Comparison of ENCODE assay signal across 18 cellular contexts in genomic region chr14:68461086-68461485, GRCh38.
"Had no signal": no experiment of that assay in that cellular context is flagged by ENCODE, and none has a peak within 500 bp of the region (broad histone marks: within the 10 kb centered on the region; RNA-seq: fewer than 3 reads in every experiment).

No MANE protein-coding gene starts in this region.

- H3K4me1 Mint-ChIP-seq: activated naive CD4-positive, alpha-beta T cell treated with anti-CD3 and anti-CD28 coated beads, Interleukin-2, amount 10 ng/mL, durations not matched to agents 7 days and 5 days had no signal

- H3K27ac ChIP-seq: right lobe of liver had no signal

- H3K4me3 Mint-ChIP-seq: activated CD4-positive, alpha-beta memory T cell treated with anti-CD3 and anti-CD28 coated beads for 36 hours; activated CD4-positive, alpha-beta T cell treated with anti-CD3 and anti-CD28 coated beads for 36 hours; activated CD8-positive, alpha-beta memory T cell treated with anti-CD3 and anti-CD28 coated beads, Interleukin-2, amount 10 ng/mL, durations not matched to agents 7 days and 5 days; activated naive CD4-positive, alpha-beta T cell treated with anti-CD3 and anti-CD28 coated beads, Interleukin-2, amount 10 ng/mL, durations not matched to agents 7 days and 5 days; endodermal cell; memory B cell; natural killer cell treated with Interleukin-12 subunit alpha and Interleukin-12 subunit beta and Interleukin-15 and Interleukin-18, amount 100 ng/mL, for 72 hours; T-helper 17 cell had no signal

- H3K36me3 Mint-ChIP-seq: activated CD4-positive, alpha-beta memory T cell treated with anti-CD3 and anti-CD28 coated beads for 36 hours; activated CD8-positive, alpha-beta memory T cell treated with anti-CD3 and anti-CD28 coated beads, Interleukin-2, amount 10 ng/mL, durations not matched to agents 7 days and 5 days; activated naive CD4-positive, alpha-beta T cell treated with anti-CD3 and anti-CD28 coated beads, Interleukin-2, amount 10 ng/mL, durations not matched to agents 7 days and 5 days; natural killer cell treated with Interleukin-12 subunit alpha and Interleukin-12 subunit beta and Interleukin-15 and Interleukin-18, amount 100 ng/mL, for 72 hours had no signal

- H3K27me3 ChIP-seq: dorsolateral prefrontal cortex, right lobe of liver, spleen, stomach, thyroid gland had no signal

- DNase-seq: activated CD4-positive, alpha-beta memory T cell treated with anti-CD3 and anti-CD28 coated beads for 36 hours; activated CD4-positive, alpha-beta T cell treated with anti-CD3 and anti-CD28 coated beads for 36 hours; activated CD8-positive, alpha-beta memory T cell treated with anti-CD3 and anti-CD28 coated beads, Interleukin-2, amount 10 ng/mL, durations not matched to agents 7 days and 5 days; activated naive CD4-positive, alpha-beta T cell treated with anti-CD3 and anti-CD28 coated beads, Interleukin-2, amount 10 ng/mL, durations not matched to agents 7 days and 5 days; activated T-cell treated with anti-CD3 and anti-CD28 coated beads, Interleukin-2, amount 50 U/mL, for 1 hour; dorsolateral prefrontal cortex; endodermal cell; erythroblast; mucosa of descending colon; right lobe of liver; spleen; stomach; T-helper 17 cell had no signal

- H3K36me3 ChIP-seq: right lobe of liver, spleen, stomach, thyroid gland had no signal

- H3K4me3 ChIP-seq: dorsolateral prefrontal cortex, mucosa of descending colon, right lobe of liver, spleen, stomach, thyroid gland had no signal

- H3K9me3 ChIP-seq: mucosa of descending colon, right lobe of liver, stomach, thyroid gland had no signal

- H3K27ac Mint-ChIP-seq: activated CD4-positive, alpha-beta memory T cell treated with anti-CD3 and anti-CD28 coated beads for 36 hours; activated CD4-positive, alpha-beta T cell treated with anti-CD3 and anti-CD28 coated beads for 36 hours; activated CD8-positive, alpha-beta memory T cell treated with anti-CD3 and anti-CD28 coated beads, Interleukin-2, amount 10 ng/mL, durations not matched to agents 7 days and 5 days; activated naive CD4-positive, alpha-beta T cell treated with anti-CD3 and anti-CD28 coated beads, Interleukin-2, amount 10 ng/mL, durations not matched to agents 7 days and 5 days; activated T-helper 2 cell treated with anti-CD3 and anti-CD28 coated beads, Interferon-gamma antibody, Interleukin-2, Interleukin-4, amounts not matched to agents 10 μg/mL and 5 μg/mL and 100 μg/mL, durations not matched to agents 14 hours and 24 hours and 36 hours; endodermal cell; memory B cell; T-helper 17 cell had no signal

- H3K27me3 Mint-ChIP-seq: activated CD4-positive, alpha-beta memory T cell treated with anti-CD3 and anti-CD28 coated beads for 36 hours; activated CD4-positive, alpha-beta T cell treated with anti-CD3 and anti-CD28 coated beads for 36 hours; activated CD8-positive, alpha-beta memory T cell treated with anti-CD3 and anti-CD28 coated beads, Interleukin-2, amount 10 ng/mL, durations not matched to agents 7 days and 5 days; activated naive CD4-positive, alpha-beta T cell treated with anti-CD3 and anti-CD28 coated beads, Interleukin-2, amount 10 ng/mL, durations not matched to agents 7 days and 5 days; memory B cell; natural killer cell treated with Interleukin-12 subunit alpha and Interleukin-12 subunit beta and Interleukin-15 and Interleukin-18, amount 100 ng/mL, for 72 hours; T-helper 17 cell had no signal

- ATAC-seq: activated CD4-positive, alpha-beta T cell treated with anti-CD3 and anti-CD28 coated beads for 36 hours; activated CD8-positive, alpha-beta memory T cell treated with anti-CD3 and anti-CD28 coated beads, Interleukin-2, amount 10 ng/mL, durations not matched to agents 7 days and 5 days; left lobe of liver; mucosa of descending colon; natural killer cell treated with Interleukin-12 subunit alpha and Interleukin-12 subunit beta and Interleukin-15 and Interleukin-18, amount 100 ng/mL, for 72 hours; right lobe of liver; T-helper 17 cell had no signal

- H3K9me3 Mint-ChIP-seq: activated CD4-positive, alpha-beta memory T cell treated with anti-CD3 and anti-CD28 coated beads for 36 hours; activated naive CD4-positive, alpha-beta T cell treated with anti-CD3 and anti-CD28 coated beads, Interleukin-2, amount 10 ng/mL, durations not matched to agents 7 days and 5 days; activated T-helper 2 cell treated with anti-CD3 and anti-CD28 coated beads, Interferon-gamma antibody, Interleukin-2, Interleukin-4, amounts not matched to agents 10 μg/mL and 5 μg/mL and 100 μg/mL, durations not matched to agents 14 hours and 24 hours and 36 hours; natural killer cell treated with Interleukin-12 subunit alpha and Interleukin-12 subunit beta and Interleukin-15 and Interleukin-18, amount 100 ng/mL, for 72 hours had no signal
